In genomic region chr18:50807199-50807598, GRCh38 we compare ENCODE assay signal across 26 cellular contexts. TPM values are rescaled to one million over a fixed set of nuclear protein-coding genes. Genes with fewer than 3 reads are reported as not detected.
A peak's percentile ranks its signal among the peaks of the same experiment; 100 is the strongest.
DNase-seq lines count a peak whose midpoint lies in the region; ATAC-seq, FAIRE-seq and TF ChIP-seq lines count a peak whose summit lies in the region.
"Had no signal": no experiment of that assay in that cellular context is flagged by ENCODE, and none has a peak within 500 bp of the region (broad histone marks: within the 10 kb centered on the region; RNA-seq: fewer than 3 reads in every experiment).

No MANE protein-coding gene starts in this region.

- dilution Hi-C loops in mammary epithelial cell (cut with HindIII; ENCODE audit: low sequenced_read_pairs) = no loop called here

- H3K4me3 ChIP-seq in Peyer's patch (no peak overlapping the region), HepG2 (replicated peaks in 1 of 3; ENCODE audit: insufficient read depth in 1 of 3, low read depth in 2 of 3, low read length in 3 of 3) (no peak overlapping the region), upper lobe of right lung (no peak overlapping the region), mammary epithelial cell (replicated peaks in 1 of 3; ENCODE audit: insufficient read depth in 1 of 3, low read depth in 2 of 3, low read length in 3 of 3) (no peak overlapping the region)
- H3K4me3 ChIP-seq in CD8-positive, alpha-beta memory T cell (ENCODE audit: low read length) = no peak overlapping the region
- H3K4me3 ChIP-seq: HAP-1, PC-9 had no signal

- H4K20me1 ChIP-seq in HepG2 (ENCODE audit: insufficient read depth, low read length) = no peaks in the 10 kb centered on the region
- no peaks in the 10 kb centered on the region for H4K20me1 ChIP-seq in mammary epithelial cell (ENCODE audit: insufficient read depth, low read length)

- H3K27ac ChIP-seq in Peyer's patch = peak overlapping the region in 3 of 4 donors; percentile 31 to 86 (median 63)
- no peak overlapping the region for H3K27ac ChIP-seq in HepG2 (ENCODE audit: extremely low read length, insufficient read depth, low read length)
- no peak overlapping the region for H3K27ac ChIP-seq in upper lobe of right lung
- H3K27ac ChIP-seq in mammary epithelial cell (ENCODE audit: insufficient read depth, low read depth, low read length) = no peak overlapping the region
- no peak overlapping the region for H3K27ac ChIP-seq in CD8-positive, alpha-beta memory T cell (ENCODE audit: low read depth, low read length)
- H3K27ac ChIP-seq: PC-9 had no signal

- WGBS in HepG2 (ENCODE audit: low lambda C conversion rate) = 14% methylated on average over 2 of the region's 2 CpGs
- WGBS in mammary epithelial cell (ENCODE audit: low coverage, missing lambda C conversion rate) = 63% methylated on average over 2 of the region's 2 CpGs

- TF ChIP-seq CTCF in Peyer's patch (IDR thresholded peaks at IDR 0.05) (no peak), HepG2 (CRISPR knock-in tag; IDR thresholded peaks at IDR 0.05) (no peak), upper lobe of right lung (IDR thresholded peaks at IDR 0.05) (no peak), mammary epithelial cell (conservative IDR thresholded peaks at IDR 0.05 in 1 of 2, IDR thresholded peaks at IDR 0.05 in 1 of 2; ENCODE audit: extremely low read depth in 1 of 2, insufficient read depth in 1 of 2, low read depth in 1 of 2, low read length in 2 of 2) (no peak)

- H3K9me3 ChIP-seq in Peyer's patch (no peaks in the 10 kb centered on the region), HepG2 (ENCODE audit: low read length) (no peaks in the 10 kb centered on the region), upper lobe of right lung (no peaks in the 10 kb centered on the region), mammary epithelial cell (replicated peaks; ENCODE audit: insufficient read depth, low read length) (no peaks in the 10 kb centered on the region)
- no peaks in the 10 kb centered on the region for H3K9me3 ChIP-seq in CD8-positive, alpha-beta memory T cell (ENCODE audit: low read length)

- H3K36me3 ChIP-seq in Peyer's patch (no peaks in the 10 kb centered on the region), HepG2 (replicated peaks in 1 of 2; ENCODE audit: control insufficient read depth in 1 of 2, insufficient read depth in 2 of 2, low read length in 2 of 2) (no peaks in the 10 kb centered on the region), upper lobe of right lung (no peaks in the 10 kb centered on the region), mammary epithelial cell (ENCODE audit: insufficient read depth, low read length) (no peaks in the 10 kb centered on the region)
- no peaks in the 10 kb centered on the region for H3K36me3 ChIP-seq in CD8-positive, alpha-beta memory T cell (ENCODE audit: insufficient read depth, low read length)
- H3K36me3 ChIP-seq: HAP-1 had no signal

- H3K4me2 ChIP-seq in HepG2 (ENCODE audit: low read depth, low read length) = no peak overlapping the region
- no peak overlapping the region for H3K4me2 ChIP-seq in mammary epithelial cell (ENCODE audit: insufficient read depth, low read depth, low read length)
- H3K4me2 ChIP-seq: PC-9 had no signal

- intact Hi-C loops in HepG2 (cut with micrococcal nuclease; ENCODE audit: unreplicated experiment) = no loop called here
- intact Hi-C loops in upper lobe of right lung (cut with DNase I) = no loop called here
- intact Hi-C loops in mammary epithelial cell (cut with micrococcal nuclease) = no loop called here

- H2AFZ ChIP-seq in HepG2 (ENCODE audit: low read length) = no peak overlapping the region
- no peak overlapping the region for H2AFZ ChIP-seq in mammary epithelial cell (ENCODE audit: low read depth, low read length)
- H2AFZ ChIP-seq: PC-9 had no signal

- TF ChIP-seq POLR2A in Peyer's patch (IDR thresholded peaks at IDR 0.05) = no peak
- TF ChIP-seq POLR2A in HepG2 (IDR thresholded peaks at IDR 0.05; ENCODE audit: insufficient read depth in 1 of 2, low read depth in 2 of 2, low read length in 2 of 2) = no peak

- H3K27me3 ChIP-seq in Peyer's patch = no peaks in the 10 kb centered on the region
- H3K27me3 ChIP-seq in HepG2 (ENCODE audit: control insufficient read depth in 1 of 2, insufficient read depth in 2 of 2, low read length in 2 of 2) = peaks cover 2 to 5% of the 10 kb centered on the region in 2 experiments; a peak in 2 of 5 replicates
- peaks cover 6% of the 10 kb centered on the region for H3K27me3 ChIP-seq in upper lobe of right lung
- peaks cover 1% of the 10 kb centered on the region for H3K27me3 ChIP-seq in mammary epithelial cell (ENCODE audit: insufficient read depth, low read length)
- H3K27me3 ChIP-seq in CD8-positive, alpha-beta memory T cell (ENCODE audit: insufficient read depth, low read length, poor library complexity, severe bottlenecking) = no peaks in the 10 kb centered on the region

- peaks cover 0 to 18% (median 2%) of the 10 kb centered on the region in 4 donors for H3K4me1 ChIP-seq in Peyer's patch
- peaks cover 21% of the 10 kb centered on the region for H3K4me1 ChIP-seq in HepG2 (ENCODE audit: insufficient read depth, low read length)
- H3K4me1 ChIP-seq in upper lobe of right lung = no peaks in the 10 kb centered on the region
- no peaks in the 10 kb centered on the region for H3K4me1 ChIP-seq in mammary epithelial cell (ENCODE audit: insufficient read depth, low read length)
- no peaks in the 10 kb centered on the region for H3K4me1 ChIP-seq in CD8-positive, alpha-beta memory T cell (ENCODE audit: insufficient read depth, low read length)
- H3K4me1 ChIP-seq: HAP-1 had no signal

- H3K9me3 Mint-ChIP-seq in CD8-positive, alpha-beta memory T cell = no peaks in the 10 kb centered on the region
- H3K9me3 Mint-ChIP-seq in stimulated activated effector memory CD8-positive, alpha-beta T cell treated with anti-CD3 and anti-CD28 coated beads, Interleukin-12 subunit alpha, Interleukin-12 subunit beta, amount 100 ng/mL, for 72 hours = no peaks in the 10 kb centered on the region

- DNase-seq in DMS53 (lab: John Stamatoyannopoulos, UW) (peak; percentile 83), Peyer's patch (no peak), HepG2 (ENCODE audit: low spot score) (no peak), upper lobe of right lung (no peak), mammary epithelial cell (no peak), NCI-H1048 (lab: John Stamatoyannopoulos, UW) (no peak)
- DNase-seq in CD8-positive, alpha-beta memory T cell = no peak
- DNase-seq in stimulated activated effector memory CD8-positive, alpha-beta T cell treated with anti-CD3 and anti-CD28 coated beads, Interleukin-12 subunit alpha, Interleukin-12 subunit beta, amount 100 ng/mL, for 72 hours (ENCODE audit: low spot score in 2 of 2) = no peak
- DNase-seq: DMS79; GF-D8; GOT3; Karpas-422; NCI-H1105; NCI-H1436 treated with DMSO at 0.1 percent for 48 hours; NCI-H187 treated with DMSO at 0.1 percent for 48 hours; NCI-H2107; NCI-H446; NCI-H526; NCI-H82; NK-92 treated with Interleukin-12 subunit alpha and Interleukin-12 subunit beta, amount 100 ng/mL, for 24 hours; PC-9; Right ventricle myocardium superior; RPMI8226 had no signal

- CTCF ChIA-PET in HepG2 (lab: Yijun Ruan, JAX; ENCODE audit: low intra/inter-chr PET ratio, low total read pairs) = no interaction called here
- CTCF ChIA-PET in mammary epithelial cell (lab: Charles Lee; ENCODE audit: low non-redundant PET) = no interaction called here
- CTCF ChIA-PET in CD8-positive, alpha-beta memory T cell (lab: Charles Lee) = no interaction called here

- H3K27me3 Mint-ChIP-seq in CD8-positive, alpha-beta memory T cell = peaks cover 14 to 20% of the 10 kb centered on the region in 2 donors

- H3K79me2 ChIP-seq in HepG2 (ENCODE audit: insufficient read depth, low read length) = no peaks in the 10 kb centered on the region
- H3K79me2 ChIP-seq in mammary epithelial cell (ENCODE audit: insufficient read depth, low read length) = no peaks in the 10 kb centered on the region

- ATAC-seq in HepG2 (no peak), upper lobe of right lung (peak; percentile 23)
- no peak for ATAC-seq in stimulated activated effector memory CD8-positive, alpha-beta T cell treated with anti-CD3 and anti-CD28 coated beads, Interleukin-12 subunit alpha, Interleukin-12 subunit beta, amount 100 ng/mL, for 72 hours

- POLR2A ChIA-PET in HepG2 (lab: Yijun Ruan, JAX) = no interaction called here
- POLR2A ChIA-PET in CD8-positive, alpha-beta memory T cell (lab: Charles Lee) = no interaction called here

- TF ChIP-seq RAD21 in HepG2 (CRISPR knock-in tag; IDR thresholded peaks at IDR 0.05) = no peak

- H3K36me3 Mint-ChIP-seq in CD8-positive, alpha-beta memory T cell = no peaks in the 10 kb centered on the region
- H3K36me3 Mint-ChIP-seq in stimulated activated effector memory CD8-positive, alpha-beta T cell treated with anti-CD3 and anti-CD28 coated beads, Interleukin-12 subunit alpha, Interleukin-12 subunit beta, amount 100 ng/mL, for 72 hours = no peaks in the 10 kb centered on the region

- H3K4me1 Mint-ChIP-seq in CD8-positive, alpha-beta memory T cell = peaks cover 0 to 4% (median 0%) of the 10 kb centered on the region in 3 donors
- no peaks in the 10 kb centered on the region for H3K4me1 Mint-ChIP-seq in stimulated activated effector memory CD8-positive, alpha-beta T cell treated with anti-CD3 and anti-CD28 coated beads, Interleukin-12 subunit alpha, Interleukin-12 subunit beta, amount 100 ng/mL, for 72 hours

- FAIRE-seq in HepG2 (lab: Jason Lieb, UNC) = peak; percentile 56
- FAIRE-seq: GM12892 had no signal

- no peak overlapping the region for H3K4me3 Mint-ChIP-seq in CD8-positive, alpha-beta memory T cell
- H3K4me3 Mint-ChIP-seq in stimulated activated effector memory CD8-positive, alpha-beta T cell treated with anti-CD3 and anti-CD28 coated beads, Interleukin-12 subunit alpha, Interleukin-12 subunit beta, amount 100 ng/mL, for 72 hours = no peak overlapping the region

- in situ Hi-C loops in HepG2 (cut with HindIII; ENCODE audit: extremely low pct_ligation_motif_present, low pct_unique_long_range_greater_than_20kb) (no loop called here), mammary epithelial cell (cut with MboI; ENCODE audit: low sequenced_read_pairs in 2 of 2) (no loop called here)

- H3K9ac ChIP-seq in HepG2 (ENCODE audit: insufficient read depth, low read depth, low read length) = no peak overlapping the region
- no peak overlapping the region for H3K9ac ChIP-seq in mammary epithelial cell (ENCODE audit: insufficient read depth, low read length)

- no peak overlapping the region for H3K27ac Mint-ChIP-seq in CD8-positive, alpha-beta memory T cell
- H3K27ac Mint-ChIP-seq in stimulated activated effector memory CD8-positive, alpha-beta T cell treated with anti-CD3 and anti-CD28 coated beads, Interleukin-12 subunit alpha, Interleukin-12 subunit beta, amount 100 ng/mL, for 72 hours = no peak overlapping the region

- BruUV-seq in HepG2 (replicated peaks; lab: Mats Ljungman, UMichigan) (no TSS peak), mammary epithelial cell (replicated peaks; lab: Mats Ljungman, UMichigan) (no TSS peak)

- TF ChIP-seq EP300 in HepG2 (IDR thresholded peaks at IDR 0.05; ENCODE audit: low read depth in 2 of 2, low read length in 2 of 2) (no peak), HepG2 (CRISPR knock-in tag; IDR thresholded peaks at IDR 0.05; ENCODE audit: borderline replicate concordance) (no peak)

RNA-seq across cellular contexts. Expression of gene MRO, which starts 12.6 kb away (rescaled TPM):
- total RNA-seq in Peyer's patch (10 to 100 TPM in 1 of 4 donors, 1 to 10 TPM in 2, not detected in 1; 4.8 to 17.5 (median 6.7) TPM), HepG2 (2016; rRNA removed; fragmentation: Illumina TruSeq; extraction: Trizol) (not detected in 2 replicates), upper lobe of right lung (0.20 TPM), mammary epithelial cell (not detected)
- total RNA-seq in HepG2 (2016; cell fraction: cytosol; rRNA removed; fragmentation: Illumina TruSeq; extraction: Trizol; ENCODE audit: low read depth) = not detected in 2 replicates
- total RNA-seq in HepG2 (2016; cell fraction: insoluble cytoplasmic fraction; rRNA removed; fragmentation: Illumina TruSeq; extraction: Trizol) = not detected in 2 replicates
- total RNA-seq in HepG2 (2016; cell fraction: membrane; rRNA removed; fragmentation: Illumina TruSeq; extraction: Trizol) = not detected in 2 replicates
- not detected in 2 replicates for total RNA-seq in HepG2 (2016; cell fraction: nucleus; rRNA removed; fragmentation: Illumina TruSeq; extraction: Trizol)
- polyA plus RNA-seq in HepG2 (2011; rRNA removed) (not detected in 2 replicates), mammary epithelial cell (not detected)
- polyA plus RNA-seq in HepG2 (2011; cell fraction: cytosol; rRNA removed) = not detected in 2 replicates
- not detected in 2 replicates for polyA plus RNA-seq in HepG2 (2011; cell fraction: nucleus; rRNA removed)
- polyA plus RNA-seq in HepG2 (2012) = not detected in 2 replicates
- polyA plus RNA-seq in HepG2 (2016; cell fraction: cytosol; fragmentation: Illumina TruSeq; extraction: Trizol; ENCODE audit: low read depth) = not detected in 2 replicates
- polyA plus RNA-seq in HepG2 (2016; cell fraction: insoluble cytoplasmic fraction; fragmentation: Illumina TruSeq; extraction: Trizol; ENCODE audit: low read depth) = not detected in 2 replicates
- polyA plus RNA-seq in HepG2 (2016; cell fraction: membrane; fragmentation: Illumina TruSeq; extraction: Trizol; ENCODE audit: low read depth) = not detected in 2 replicates
- not detected in 2 replicates for polyA plus RNA-seq in HepG2 (2016; cell fraction: nucleus; fragmentation: Illumina TruSeq; extraction: Trizol; ENCODE audit: insufficient read depth, low read depth)
- 0.77 TPM in 1 of 2 replicates, not detected in the other for polyA minus RNA-seq in HepG2 (2011; rRNA and poly(A)+ RNA removed; ENCODE audit: low replicate concordance)
- polyA minus RNA-seq in HepG2 (2011; cell fraction: cytosol; rRNA and poly(A)+ RNA removed) = not detected in 2 replicates
- polyA minus RNA-seq in HepG2 (2011; cell fraction: nucleus; rRNA and poly(A)+ RNA removed) = not detected in 2 replicates
- polyA minus RNA-seq in mammary epithelial cell = not detected
- total RNA-seq in CD8-positive, alpha-beta memory T cell = under 1 TPM in 1 of 2 experiments, not detected in 1; 0.18 TPM
- polyA plus RNA-seq in CD8-positive, alpha-beta memory T cell = not detected
- total RNA-seq: HT-29, PC-9 had no signal

Comparison
In these comparisons a context has a peak if more than half of its experiments do, and no peak if none do; other contexts are left out.
1. H3K27ac ChIP-seq: peak in Peyer's patch (3 of 4); none in HepG2 (single experiment), upper lobe of right lung (single experiment), mammary epithelial cell (single experiment) and CD8-positive, alpha-beta memory T cell (single experiment).